In genomic region chr3:180619723-180620122, GRCh38 we compare ENCODE assay signal across 30 cellular contexts. TPM values are rescaled to one million over a fixed set of nuclear protein-coding genes. Genes with fewer than 3 reads are reported as not detected.
"Had no signal": no experiment of that assay in that cellular context is flagged by ENCODE, and none has a peak within 500 bp of the region (broad histone marks: within the 10 kb centered on the region; RNA-seq: fewer than 3 reads in every experiment).

No MANE protein-coding gene starts in this region.

- DNase-seq: activated CD4-positive, alpha-beta memory T cell treated with anti-CD3 and anti-CD28 coated beads for 36 hours; activated CD4-positive, alpha-beta T cell treated with anti-CD3 and anti-CD28 coated beads, Interleukin-2, amount 10 ng/mL, durations not matched to agents 7 days and 5 days; activated CD4-positive, CD25-positive, alpha-beta regulatory T cell; activated CD8-positive, alpha-beta memory T cell treated with anti-CD3 and anti-CD28 coated beads for 24 hours; activated gamma-delta T cell treated with Interleukin-2 at 50 U/mL for 16 hours; activated naive CD4-positive, alpha-beta T cell treated with anti-CD3 and anti-CD28 coated beads, Interleukin-2, amount 10 ng/mL, durations not matched to agents 7 days and 5 days; activated naive CD8-positive, alpha-beta T cell treated with anti-CD3 and anti-CD28 coated beads, Interleukin-2, amount 10 ng/mL, durations not matched to agents 7 days and 5 days; activated T-cell treated with anti-CD3 and anti-CD28 coated beads, Interleukin-2, amount 50 U/mL, for 48 hours; adrenal gland; anterior cingulate cortex; brain microvascular endothelial cell; cerebellar nuclear complex; MG63; NCI-H1092 treated with DMSO at 0.1 percent for 48 hours; NCI-H1436 treated with DMSO at 0.1 percent for 48 hours; NCI-H187; NCI-H2081; NCI-H2171; NCI-H2227 treated with DMSO at 0.1 percent for 48 hours; NCI-H526; NK-92 treated with Interleukin-12 subunit alpha and Interleukin-12 subunit beta, amount 100 ng/mL, for 24 hours; Peyer's patch; Right ventricle myocardium superior; SK-N-SH; T-helper 1 cell had no signal

- H3K4me3 Mint-ChIP-seq: activated CD4-positive, alpha-beta memory T cell treated with anti-CD3 and anti-CD28 coated beads for 36 hours; activated CD4-positive, alpha-beta T cell treated with anti-CD3 and anti-CD28 coated beads, Interleukin-2, amount 10 ng/mL, durations not matched to agents 7 days and 5 days; activated naive CD4-positive, alpha-beta T cell treated with anti-CD3 and anti-CD28 coated beads, Interleukin-2, amount 10 ng/mL, durations not matched to agents 7 days and 5 days; activated naive CD8-positive, alpha-beta T cell treated with anti-CD3 and anti-CD28 coated beads, Interleukin-2, amount 10 ng/mL, durations not matched to agents 7 days and 5 days had no signal

- H3K27ac Mint-ChIP-seq: activated CD4-positive, alpha-beta memory T cell treated with anti-CD3 and anti-CD28 coated beads for 36 hours; activated CD4-positive, alpha-beta T cell treated with anti-CD3 and anti-CD28 coated beads, Interleukin-2, amount 10 ng/mL, durations not matched to agents 7 days and 5 days; activated naive CD4-positive, alpha-beta T cell treated with anti-CD3 and anti-CD28 coated beads, Interleukin-2, amount 10 ng/mL, durations not matched to agents 7 days and 5 days; activated naive CD8-positive, alpha-beta T cell treated with anti-CD3 and anti-CD28 coated beads, Interleukin-2, amount 10 ng/mL, durations not matched to agents 7 days and 5 days; activated T-helper 2 cell treated with anti-CD3 and anti-CD28 coated beads, Interferon-gamma antibody, Interleukin-2, Interleukin-4, amounts not matched to agents 10 μg/mL and 5 μg/mL and 100 μg/mL, durations not matched to agents 14 hours and 24 hours and 36 hours had no signal

- H3K4me3 ChIP-seq: adrenal gland, MG63, Peyer's patch, SJCRH30 had no signal

- H3K27me3 Mint-ChIP-seq: activated CD4-positive, alpha-beta memory T cell treated with anti-CD3 and anti-CD28 coated beads for 36 hours; activated CD4-positive, alpha-beta T cell treated with anti-CD3 and anti-CD28 coated beads, Interleukin-2, amount 10 ng/mL, durations not matched to agents 7 days and 5 days; activated naive CD4-positive, alpha-beta T cell treated with anti-CD3 and anti-CD28 coated beads, Interleukin-2, amount 10 ng/mL, durations not matched to agents 7 days and 5 days; activated naive CD8-positive, alpha-beta T cell treated with anti-CD3 and anti-CD28 coated beads, Interleukin-2, amount 10 ng/mL, durations not matched to agents 7 days and 5 days had no signal

RNA-seq across cellular contexts. Expression of gene CCDC39, which starts 59.6 kb away (rescaled TPM):
- total RNA-seq: activated CD4-positive, alpha-beta memory T cell treated with anti-CD3 and anti-CD28 coated beads for 36 hours; activated CD4-positive, alpha-beta T cell treated with anti-CD3 and anti-CD28 coated beads, Interleukin-2, amount 10 ng/mL, durations not matched to agents 7 days and 5 days; activated naive CD8-positive, alpha-beta T cell treated with anti-CD3 and anti-CD28 coated beads, Interleukin-2, amount 10 ng/mL, durations not matched to agents 7 days and 5 days; activated T-helper 2 cell treated with anti-CD3 and anti-CD28 coated beads, Interferon-gamma antibody, Interleukin-2, Interleukin-4, amounts not matched to agents 10 μg/mL and 5 μg/mL and 100 μg/mL, durations not matched to agents 14 hours and 24 hours and 36 hours; cardiac septum; NCI-H460; Peyer's patch; Right ventricle myocardium superior; SJCRH30; T-helper 2 cell treated with Interferon-gamma antibody and Interleukin-4, amounts not matched to agents 100 ng/mL and 5 ng/mL, for 36 hours had no signal
- polyA plus RNA-seq: SK-N-SH had no signal
